ENCODE assay signal across 12 cellular contexts in the genomic region with DNA sequence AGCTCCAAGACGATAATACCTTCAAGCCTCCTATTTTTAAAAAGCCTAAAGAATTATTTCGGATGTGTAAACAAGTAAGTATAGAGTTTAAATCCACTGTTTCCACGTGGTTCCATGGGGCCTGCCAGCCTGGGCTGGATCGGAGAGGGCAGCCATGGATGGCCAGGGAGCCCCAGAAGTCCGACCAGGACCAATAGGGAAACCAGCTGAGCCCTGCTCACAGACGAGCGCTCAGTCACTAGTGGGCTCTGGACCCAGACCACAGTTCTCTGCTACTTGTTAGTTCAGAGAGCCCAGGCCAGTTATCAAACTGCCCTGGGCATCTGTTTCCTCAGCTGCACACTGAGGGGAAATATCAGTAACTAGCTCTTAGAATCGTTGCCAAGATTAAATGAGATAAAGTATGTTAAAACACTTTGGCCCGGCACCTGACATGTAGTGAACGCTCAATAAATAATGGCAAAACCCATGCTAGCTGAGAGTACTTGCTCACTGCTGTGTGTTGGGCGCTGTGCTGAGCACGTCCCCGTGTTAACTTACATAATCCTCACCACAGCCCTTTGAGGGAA.
DNase-seq lines count a peak whose midpoint lies in the region; ATAC-seq and TF ChIP-seq lines count a peak whose summit lies in the region.
"Had no signal": no experiment of that assay in that cellular context is flagged by ENCODE, and none has a peak within 500 bp of the region (broad histone marks: within the 10 kb centered on the region; RNA-seq: fewer than 3 reads in every experiment).

No MANE protein-coding gene starts in this region.

- peaks cover 70% of the 10 kb centered on the region for H3K4me1 Mint-ChIP-seq in endothelial cell (ENCODE audit: unreplicated experiment)
- H3K4me1 Mint-ChIP-seq in neural crest cell: peaks cover 32% of the 10 kb centered on the region

- H3K27me3 Mint-ChIP-seq in endothelial cell (ENCODE audit: unreplicated experiment) (peaks cover 27% of the 10 kb centered on the region), neural crest cell (ENCODE audit: low read depth) (no peaks in the 10 kb centered on the region)
- H3K27me3 Mint-ChIP-seq: stimulated activated naive B cell treated with anti-CD40 and anti-IgM and Interleukin-4, amounts not matched to agents 10 μg/mL and 1 μg/mL and 100 μg/mL, for 72 hours had no signal

- H3K4me1 ChIP-seq in upper lobe of left lung: peaks cover 64 to 87% (median 80%) of the 10 kb centered on the region in 4 donors

- peak overlapping the region; percentile 68 to 84 (median 78) for H3K27ac ChIP-seq in upper lobe of left lung

- 44 to 45% methylated on average over 12 to 13 of the region's 13 CpGs for WGBS in upper lobe of left lung, 2 donors

- TF ChIP-seq CTCF in endothelial cell (IDR thresholded peaks at IDR 0.05; ENCODE audit: unreplicated experiment) (no peak), neural crest cell (conservative IDR thresholded peaks at IDR 0.05) (no peak), upper lobe of left lung (IDR thresholded peaks at IDR 0.05) (no peak)

- H3K9me3 Mint-ChIP-seq in endothelial cell (ENCODE audit: unreplicated experiment) (no peaks in the 10 kb centered on the region), neural crest cell (no peaks in the 10 kb centered on the region)
- H3K9me3 Mint-ChIP-seq: endodermal cell; stimulated activated naive B cell treated with anti-CD40 and anti-IgM and Interleukin-4, amounts not matched to agents 10 μg/mL and 1 μg/mL and 100 μg/mL, for 72 hours; T-helper 1 cell treated with Interleukin-12 subunit alpha and Interleukin-12 subunit beta and Interleukin-4 antibody, amounts not matched to agents 30 μg/mL and 1 μg/mL, for 36 hours had no signal

- peaks cover 36% of the 10 kb centered on the region for H3K36me3 Mint-ChIP-seq in endothelial cell (ENCODE audit: low read depth, unreplicated experiment)
- no peaks in the 10 kb centered on the region for H3K36me3 Mint-ChIP-seq in neural crest cell (ENCODE audit: low read depth)

- H3K9me3 ChIP-seq in upper lobe of left lung: no peaks in the 10 kb centered on the region

- no peak overlapping the region for H3K4me3 ChIP-seq in upper lobe of left lung

- H3K4me3 Mint-ChIP-seq in endothelial cell (ENCODE audit: unreplicated experiment): peak overlapping the region; percentile 81
- H3K4me3 Mint-ChIP-seq in neural crest cell: peak overlapping the region; percentile 61
- H3K4me3 Mint-ChIP-seq: endodermal cell; T-helper 1 cell treated with Interleukin-12 subunit alpha and Interleukin-12 subunit beta and Interleukin-4 antibody, amounts not matched to agents 30 μg/mL and 1 μg/mL, for 36 hours had no signal

- no peak for TF ChIP-seq POLR2A in upper lobe of left lung (IDR thresholded peaks at IDR 0.05)

- no peak for TF ChIP-seq EP300 in upper lobe of left lung (IDR thresholded peaks at IDR 0.05)

- H3K27ac Mint-ChIP-seq in endothelial cell (ENCODE audit: unreplicated experiment) (peak overlapping the region; percentile 99), neural crest cell (ENCODE audit: unreplicated experiment) (no peak overlapping the region)
- H3K27ac Mint-ChIP-seq: stimulated activated naive B cell treated with anti-CD40 and anti-IgM and Interleukin-4, amounts not matched to agents 10 μg/mL and 1 μg/mL and 100 μg/mL, for 72 hours; T-helper 1 cell treated with Interleukin-12 subunit alpha and Interleukin-12 subunit beta and Interleukin-4 antibody, amounts not matched to agents 30 μg/mL and 1 μg/mL, for 36 hours had no signal

- ATAC-seq in left cardiac atrium (no peak), Right ventricle myocardium superior (ENCODE audit: poor library complexity) (no peak), upper lobe of left lung (ENCODE audit: low FRiP score in 2 of 2) (no peak), HG02840 (IDR thresholded peaks at IDR 0.05; ENCODE audit: low FRiP score, unreplicated experiment) (no peak)

- H3K36me3 ChIP-seq in upper lobe of left lung: peaks cover 14 to 35% (median 25%) of the 10 kb centered on the region in 4 donors

- no peaks in the 10 kb centered on the region for H3K27me3 ChIP-seq in upper lobe of left lung

- DNase-seq in left cardiac atrium (peak; percentile 29), Right ventricle myocardium superior (no peak), endothelial cell (ENCODE audit: low spot score) (no peak), neural crest cell (ENCODE audit: low read depth, low spot score) (no peak), upper lobe of left lung (no peak), NCI-H2029 treated with DMSO at 0.1 percent for 48 hours (lab: John Stamatoyannopoulos, UW) (no peak)
- DNase-seq in activated effector memory CD4-positive, alpha-beta T cell treated with anti-CD3 and anti-CD28 coated beads, Interleukin-2, amount 50 U/mL, for 16 hours: no peak
- DNase-seq: RPMI8226; stimulated activated naive B cell treated with anti-CD40 and anti-IgM and Interleukin-4, amounts not matched to agents 10 μg/mL and 1 μg/mL and 100 μg/mL, for 72 hours had no signal

- intact Hi-C loops in left cardiac atrium (cut with DNase I) (loop anchor here (1.0 to 5.0 kb wide), 3 partner anchors 81 to 141 kb away; no protein-coding TSS in a partner anchor), Right ventricle myocardium superior (cut with DNase I) (loop anchor here (2.0 kb wide), 1 partner anchor 142 kb away; no protein-coding TSS in a partner anchor)
